ENCODE assay signal across 32 cellular contexts in genomic region chr7:155555116-155555695, GRCh38. TPM values are rescaled to one million over a fixed set of nuclear protein-coding genes. Genes with fewer than 3 reads are reported as not detected.
"Had no signal": no experiment of that assay in that cellular context is flagged by ENCODE, and none has a peak within 500 bp of the region (broad histone marks: within the 10 kb centered on the region; RNA-seq: fewer than 3 reads in every experiment).

No MANE protein-coding gene starts in this region.

- H3K4me3 Mint-ChIP-seq: activated CD4-positive, alpha-beta memory T cell treated with anti-CD3 and anti-CD28 coated beads for 36 hours; activated CD4-positive, alpha-beta T cell treated with anti-CD3 and anti-CD28 coated beads for 36 hours; activated CD4-positive, alpha-beta T cell treated with anti-CD3 and anti-CD28 coated beads, Interleukin-2, amount 10 ng/mL, durations not matched to agents 24 days and 14 days; activated CD8-positive, alpha-beta memory T cell treated with anti-CD3 and anti-CD28 coated beads, Interleukin-2, amount 10 ng/mL, durations not matched to agents 7 days and 5 days; activated CD8-positive, alpha-beta T cell treated with anti-CD3 and anti-CD28 coated beads, Interleukin-2, amount 10 ng/mL, durations not matched to agents 7 days and 5 days; activated naive CD4-positive, alpha-beta T cell treated with anti-CD3 and anti-CD28 coated beads for 36 hours; activated naive CD4-positive, alpha-beta T cell treated with anti-CD3 and anti-CD28 coated beads, Interleukin-2, amount 50 U/mL, for 24 hours; activated naive CD8-positive, alpha-beta T cell treated with anti-CD3 and anti-CD28 coated beads for 36 hours; activated naive CD8-positive, alpha-beta T cell treated with anti-CD3 and anti-CD28 coated beads, Interleukin-2, amount 50 U/mL, for 24 hours; activated T-helper 1 cell treated with anti-CD3 and anti-CD28 coated beads, Interleukin-12 subunit alpha, Interleukin-12 subunit beta, Interleukin-2, Interleukin-4 antibody, amounts not matched to agents 30 ng/mL and 10 ng/mL and 1 ng/mL, durations not matched to agents 14 hours and 24 hours and 36 hours; effector memory CD8-positive, alpha-beta T cell had no signal

- DNase-seq: activated CD4-positive, alpha-beta memory T cell treated with anti-CD3 and anti-CD28 coated beads for 36 hours; activated CD4-positive, alpha-beta T cell treated with anti-CD3 and anti-CD28 coated beads for 36 hours; activated CD4-positive, alpha-beta T cell treated with anti-CD3 and anti-CD28 coated beads, Interleukin-2, amount 10 ng/mL, durations not matched to agents 24 days and 14 days; activated CD4-positive, CD25-positive, alpha-beta regulatory T cell; activated CD4-positive, CD25-positive, alpha-beta regulatory T cell treated with anti-CD3 and anti-CD28 coated beads, Interleukin-2, amount 50 U/mL, for 72 hours; activated CD8-positive, alpha-beta memory T cell treated with anti-CD3 and anti-CD28 coated beads, Interleukin-2, amount 10 ng/mL, durations not matched to agents 7 days and 5 days; activated CD8-positive, alpha-beta memory T cell treated with anti-CD3 and anti-CD28 coated beads, Interleukin-2, amount 50 U/mL, for 4 hours; activated CD8-positive, alpha-beta T cell treated with anti-CD3 and anti-CD28 coated beads, Interleukin-2, amount 10 ng/mL, durations not matched to agents 7 days and 5 days; activated effector memory CD4-positive, alpha-beta T cell treated with anti-CD3 and anti-CD28 coated beads, Interleukin-2, amount 50 U/mL, for 16 hours; activated naive CD4-positive, alpha-beta T cell treated with anti-CD3 and anti-CD28 coated beads for 36 hours; activated naive CD8-positive, alpha-beta T cell treated with anti-CD3 and anti-CD28 coated beads for 36 hours; activated naive CD8-positive, alpha-beta T cell treated with anti-CD3 and anti-CD28 coated beads, Interleukin-2, amount 50 U/mL, for 24 hours; activated T-cell treated with anti-CD3 and anti-CD28 coated beads, Interleukin-2, amount 50 U/mL, for 1 hour; activated T-cell treated with anti-CD3 and anti-CD28 coated beads, Interleukin-2, amount 50 U/mL, for 48 hours; adrenal gland; aorta; body of pancreas; cortex of kidney; dermis blood vessel endothelial cell; effector CD4-positive, alpha-beta T cell; effector memory CD8-positive, alpha-beta T cell; erythroblast; foreskin keratinocyte; gastrocnemius medialis; T-helper 2 cell had no signal

- H3K27me3 ChIP-seq: body of pancreas, foreskin keratinocyte, gastrocnemius medialis had no signal

- ATAC-seq: activated CD4-positive, alpha-beta T cell treated with anti-CD3 and anti-CD28 coated beads for 36 hours; activated CD8-positive, alpha-beta memory T cell treated with anti-CD3 and anti-CD28 coated beads, Interleukin-2, amount 10 ng/mL, durations not matched to agents 7 days and 5 days; activated CD8-positive, alpha-beta T cell treated with anti-CD3 and anti-CD28 coated beads, Interleukin-2, amount 10 ng/mL, durations not matched to agents 7 days and 5 days; activated naive CD8-positive, alpha-beta T cell treated with anti-CD3 and anti-CD28 coated beads, Interleukin-2, amount 50 U/mL, for 24 hours; body of pancreas; effector memory CD8-positive, alpha-beta T cell; foreskin keratinocyte; gastrocnemius medialis had no signal

- H3K9me3 ChIP-seq: adrenal gland, body of pancreas, gastrocnemius medialis had no signal

- H3K4me3 ChIP-seq: adrenal gland, body of pancreas, esophagus muscularis mucosa, gastrocnemius medialis had no signal

- H3K4me1 Mint-ChIP-seq: activated CD4-positive, alpha-beta T cell treated with anti-CD3 and anti-CD28 coated beads for 36 hours; activated CD4-positive, alpha-beta T cell treated with anti-CD3 and anti-CD28 coated beads, Interleukin-2, amount 10 ng/mL, durations not matched to agents 24 days and 14 days; activated CD8-positive, alpha-beta memory T cell treated with anti-CD3 and anti-CD28 coated beads, Interleukin-2, amount 10 ng/mL, durations not matched to agents 7 days and 5 days; activated naive CD4-positive, alpha-beta T cell treated with anti-CD3 and anti-CD28 coated beads, Interleukin-2, amount 50 U/mL, for 24 hours; activated naive CD8-positive, alpha-beta T cell treated with anti-CD3 and anti-CD28 coated beads for 36 hours; activated naive CD8-positive, alpha-beta T cell treated with anti-CD3 and anti-CD28 coated beads, Interleukin-2, amount 50 U/mL, for 24 hours had no signal

- H3K27ac Mint-ChIP-seq: activated CD4-positive, alpha-beta memory T cell treated with anti-CD3 and anti-CD28 coated beads for 36 hours; activated CD4-positive, alpha-beta T cell treated with anti-CD3 and anti-CD28 coated beads for 36 hours; activated CD4-positive, alpha-beta T cell treated with anti-CD3 and anti-CD28 coated beads, Interleukin-2, amount 10 ng/mL, durations not matched to agents 24 days and 14 days; activated CD8-positive, alpha-beta memory T cell treated with anti-CD3 and anti-CD28 coated beads, Interleukin-2, amount 10 ng/mL, durations not matched to agents 7 days and 5 days; activated CD8-positive, alpha-beta T cell treated with anti-CD3 and anti-CD28 coated beads, Interleukin-2, amount 10 ng/mL, durations not matched to agents 7 days and 5 days; activated naive CD4-positive, alpha-beta T cell treated with anti-CD3 and anti-CD28 coated beads for 36 hours; activated naive CD4-positive, alpha-beta T cell treated with anti-CD3 and anti-CD28 coated beads, Interleukin-2, amount 50 U/mL, for 24 hours; activated naive CD8-positive, alpha-beta T cell treated with anti-CD3 and anti-CD28 coated beads for 36 hours; activated naive CD8-positive, alpha-beta T cell treated with anti-CD3 and anti-CD28 coated beads, Interleukin-2, amount 50 U/mL, for 24 hours; activated T-helper 1 cell treated with anti-CD3 and anti-CD28 coated beads, Interleukin-12 subunit alpha, Interleukin-12 subunit beta, Interleukin-2, Interleukin-4 antibody, amounts not matched to agents 30 ng/mL and 10 ng/mL and 1 ng/mL, durations not matched to agents 14 hours and 24 hours and 36 hours; activated T-helper 2 cell treated with anti-CD3 and anti-CD28 coated beads, Interferon-gamma antibody, Interleukin-2, Interleukin-4, amounts not matched to agents 10 μg/mL and 5 μg/mL and 100 μg/mL, durations not matched to agents 14 hours and 24 hours and 36 hours; effector memory CD8-positive, alpha-beta T cell had no signal

- H3K36me3 Mint-ChIP-seq: activated CD4-positive, alpha-beta memory T cell treated with anti-CD3 and anti-CD28 coated beads for 36 hours; activated CD8-positive, alpha-beta memory T cell treated with anti-CD3 and anti-CD28 coated beads, Interleukin-2, amount 10 ng/mL, durations not matched to agents 7 days and 5 days; activated naive CD4-positive, alpha-beta T cell treated with anti-CD3 and anti-CD28 coated beads, Interleukin-2, amount 50 U/mL, for 24 hours; activated naive CD8-positive, alpha-beta T cell treated with anti-CD3 and anti-CD28 coated beads for 36 hours had no signal

- H3K27ac ChIP-seq: adrenal gland, body of pancreas, esophagus muscularis mucosa, foreskin keratinocyte, gastrocnemius medialis had no signal

- H3K4me1 ChIP-seq: adrenal gland, body of pancreas, esophagus muscularis mucosa, foreskin keratinocyte, gastrocnemius medialis had no signal

- H3K9me3 Mint-ChIP-seq: activated CD4-positive, alpha-beta memory T cell treated with anti-CD3 and anti-CD28 coated beads for 36 hours; activated CD4-positive, alpha-beta T cell treated with anti-CD3 and anti-CD28 coated beads, Interleukin-2, amount 10 ng/mL, durations not matched to agents 24 days and 14 days; activated naive CD4-positive, alpha-beta T cell treated with anti-CD3 and anti-CD28 coated beads for 36 hours; activated naive CD4-positive, alpha-beta T cell treated with anti-CD3 and anti-CD28 coated beads, Interleukin-2, amount 50 U/mL, for 24 hours; activated naive CD8-positive, alpha-beta T cell treated with anti-CD3 and anti-CD28 coated beads for 36 hours; activated naive CD8-positive, alpha-beta T cell treated with anti-CD3 and anti-CD28 coated beads, Interleukin-2, amount 50 U/mL, for 24 hours; activated T-helper 1 cell treated with anti-CD3 and anti-CD28 coated beads, Interleukin-12 subunit alpha, Interleukin-12 subunit beta, Interleukin-2, Interleukin-4 antibody, amounts not matched to agents 30 ng/mL and 10 ng/mL and 1 ng/mL, durations not matched to agents 14 hours and 24 hours and 36 hours; activated T-helper 2 cell treated with anti-CD3 and anti-CD28 coated beads, Interferon-gamma antibody, Interleukin-2, Interleukin-4, amounts not matched to agents 10 μg/mL and 5 μg/mL and 100 μg/mL, durations not matched to agents 14 hours and 24 hours and 36 hours; effector memory CD8-positive, alpha-beta T cell had no signal

- H3K36me3 ChIP-seq: adrenal gland, esophagus muscularis mucosa, gastrocnemius medialis had no signal

- H3K27me3 Mint-ChIP-seq: activated naive CD8-positive, alpha-beta T cell treated with anti-CD3 and anti-CD28 coated beads, Interleukin-2, amount 50 U/mL, for 24 hours had no signal

RNA-seq across cellular contexts. Expression of gene CNPY1, which starts 8.8 kb away (rescaled TPM):
- total RNA-seq: activated CD4-positive, alpha-beta memory T cell treated with anti-CD3 and anti-CD28 coated beads for 36 hours; activated CD4-positive, alpha-beta T cell treated with anti-CD3 and anti-CD28 coated beads for 36 hours; activated CD4-positive, alpha-beta T cell treated with anti-CD3 and anti-CD28 coated beads, Interleukin-2, amount 10 ng/mL, durations not matched to agents 24 days and 14 days; activated CD8-positive, alpha-beta memory T cell treated with anti-CD3 and anti-CD28 coated beads for 36 hours; activated CD8-positive, alpha-beta memory T cell treated with anti-CD3 and anti-CD28 coated beads, Interleukin-2, amount 10 ng/mL, durations not matched to agents 7 days and 5 days; activated CD8-positive, alpha-beta T cell treated with anti-CD3 and anti-CD28 coated beads, Interleukin-2, amount 10 ng/mL, durations not matched to agents 7 days and 5 days; activated naive CD4-positive, alpha-beta T cell treated with anti-CD3 and anti-CD28 coated beads for 36 hours; activated naive CD8-positive, alpha-beta T cell treated with anti-CD3 and anti-CD28 coated beads for 36 hours; activated T-helper 1 cell treated with anti-CD3 and anti-CD28 coated beads, Interleukin-12 subunit alpha, Interleukin-12 subunit beta, Interleukin-2, Interleukin-4 antibody, amounts not matched to agents 30 ng/mL and 10 ng/mL and 1 ng/mL, durations not matched to agents 14 hours and 24 hours and 36 hours; activated T-helper 2 cell treated with anti-CD3 and anti-CD28 coated beads, Interferon-gamma antibody, Interleukin-2, Interleukin-4, amounts not matched to agents 10 μg/mL and 5 μg/mL and 100 μg/mL, durations not matched to agents 14 hours and 24 hours and 36 hours; adrenal gland; aorta; body of pancreas; chondrocyte; dermis blood vessel endothelial cell; esophagus muscularis mucosa; foreskin keratinocyte; T-helper 1 cell treated with Interleukin-12 subunit alpha and Interleukin-12 subunit beta and Interleukin-4 antibody, amounts not matched to agents 30 ng/mL and 1 ng/mL, for 36 hours had no signal
